Comparison of ENCODE assay signal across 12 cellular contexts in genomic region chr4:129043523-129043922, GRCh38. TPM values are rescaled to one million over a fixed set of nuclear protein-coding genes. Genes with fewer than 3 reads are reported as not detected.
DNase-seq lines count a peak whose midpoint lies in the region; ATAC-seq and TF ChIP-seq lines count a peak whose summit lies in the region.
"Had no signal": no experiment of that assay in that cellular context is flagged by ENCODE, and none has a peak within 500 bp of the region (broad histone marks: within the 10 kb centered on the region; RNA-seq: fewer than 3 reads in every experiment).

No MANE protein-coding gene starts in this region.

- no peak overlapping the region for H2AFZ ChIP-seq in H9 (ENCODE audit: low read length)

- H4K91ac ChIP-seq in H9 (ENCODE audit: insufficient read length, low read depth, low read length) = no peak overlapping the region

- H3K4me1 ChIP-seq in H9 (ENCODE audit: insufficient read depth, low read length) = no peaks in the 10 kb centered on the region; the same call in 1 of the 2 replicates

- no peak overlapping the region for H2AK5ac ChIP-seq in H9 (ENCODE audit: insufficient read length, low read length)

- H3K27ac ChIP-seq in H9 (ENCODE audit: insufficient read length, low read depth, low read length) = no peak overlapping the region

- no peak overlapping the region for H2BK120ac ChIP-seq in H9 (ENCODE audit: low read depth, low read length, poor library complexity, severe bottlenecking)

- H3K23ac ChIP-seq in H9 (ENCODE audit: insufficient read length, low read depth, low read length) = no peak overlapping the region

- no peaks in the 10 kb centered on the region for H3K36me3 Mint-ChIP-seq in H9 (ENCODE audit: insufficient read depth in 1 of 3, low read depth in 3 of 3)
- H3K36me3 Mint-ChIP-seq in immature natural killer cell = peaks cover 0 to 2% (median 0%) of the 10 kb centered on the region in 3 donors
- H3K36me3 Mint-ChIP-seq: natural killer cell had no signal

- H3K27ac Mint-ChIP-seq in H9 (no peak overlapping the region), immature natural killer cell (no peak overlapping the region)
- H3K27ac Mint-ChIP-seq: natural killer cell had no signal

- H3K4ac ChIP-seq in H9 (ENCODE audit: low read depth, low read length) = no peak overlapping the region

- H3K18ac ChIP-seq in H9 (ENCODE audit: insufficient read length, low read depth, low read length) = no peak overlapping the region

- no peak overlapping the region for H3T11ph ChIP-seq in H9 (ENCODE audit: low read length)

- H3K9me3 ChIP-seq in H9 (ENCODE audit: control insufficient read depth, low read depth, low read length) = no peaks in the 10 kb centered on the region

- H3K14ac ChIP-seq in H9 (ENCODE audit: insufficient read depth, low read length) = no peak overlapping the region

- no peak overlapping the region for H3K4me3 Mint-ChIP-seq in H9
- no peak overlapping the region for H3K4me3 Mint-ChIP-seq in immature natural killer cell
- H3K4me3 Mint-ChIP-seq: natural killer cell, T-helper 17 cell had no signal

- no peaks in the 10 kb centered on the region for H3K79me2 ChIP-seq in H9 (ENCODE audit: insufficient read depth, low read length)

- H4K5ac ChIP-seq in H9 (ENCODE audit: insufficient read length, low read depth, low read length) = no peak overlapping the region

- H3K4me2 ChIP-seq in H9 (ENCODE audit: insufficient read depth, insufficient read length, low read length) = no peak overlapping the region

- H4K8ac ChIP-seq in H9 (replicated peaks; ENCODE audit: insufficient read length, low read depth, low read length) = no peak overlapping the region

- ATAC-seq in SK-N-SH treated with all-trans-retinoic acid at 6 μM for 48 hours (peak; percentile 81), GM19463 (IDR thresholded peaks at IDR 0.05; ENCODE audit: unreplicated experiment) (no peak)
- ATAC-seq: natural killer cell, T-helper 17 cell had no signal

- H2BK5ac ChIP-seq in H9 (ENCODE audit: insufficient read length, low read length) = no peak overlapping the region

- no peaks in the 10 kb centered on the region for H4K20me1 ChIP-seq in H9 (ENCODE audit: control insufficient read depth, insufficient read depth, insufficient read length)

- no peak overlapping the region for H3K4me3 ChIP-seq in fibroblast of villous mesenchyme (ENCODE audit: low read depth, low read length)

- no peaks in the 10 kb centered on the region for H3K79me1 ChIP-seq in H9 (ENCODE audit: insufficient read depth, low read depth, low read length, poor library complexity, severe bottlenecking)

- H2BK20ac ChIP-seq in H9 (ENCODE audit: low read depth, low read length, poor library complexity, severe bottlenecking) = no peak overlapping the region

- H3K27me3 ChIP-seq in H9 (ENCODE audit: insufficient read depth, low read length) = no peaks in the 10 kb centered on the region

- peaks cover 0 to 4% of the 10 kb centered on the region in 2 experiments; a peak in 1 of 4 replicates for H3K4me1 Mint-ChIP-seq in H9
- peaks cover 0 to 27% of the 10 kb centered on the region in 2 donors for H3K4me1 Mint-ChIP-seq in immature natural killer cell

- H3K27me3 Mint-ChIP-seq in H9 (ENCODE audit: low read depth) (no peaks in the 10 kb centered on the region), immature natural killer cell (ENCODE audit: low read depth in 3 of 3) (peaks cover 0 to 2% (median 0%) of the 10 kb centered on the region in 3 donors)
- H3K27me3 Mint-ChIP-seq: T-helper 17 cell had no signal

- H2BK15ac ChIP-seq in H9 (ENCODE audit: low read depth, low read length) = no peak overlapping the region

- no peaks in the 10 kb centered on the region for H3K23me2 ChIP-seq in H9 (ENCODE audit: insufficient read length, low read depth, low read length, poor library complexity, severe bottlenecking)

- TF ChIP-seq CTCF in AG09319 (IDR thresholded peaks at IDR 0.05; ENCODE audit: low read depth, low read length) (peak; percentile 51), H9 (conservative IDR thresholded peaks at IDR 0.05) (peak; percentile 34; the same call in 1 of the 3 replicates), fibroblast of villous mesenchyme (IDR thresholded peaks at IDR 0.05; ENCODE audit: insufficient read depth, low read depth, low read length) (peak; percentile 38)

- no peak overlapping the region for H3K9ac ChIP-seq in H9 (ENCODE audit: extremely low read depth, insufficient read length, low read length)

- H2BK12ac ChIP-seq in H9 (ENCODE audit: insufficient read length, low read depth, low read length) = no peak overlapping the region

- H3K9me3 Mint-ChIP-seq in H9 (no peaks in the 10 kb centered on the region; a peak in 1 of 5 replicates), immature natural killer cell (no peaks in the 10 kb centered on the region)
- H3K9me3 Mint-ChIP-seq: natural killer cell had no signal

- DNase-seq in AG09319 (ENCODE audit: extremely low read depth, low read depth) = peak; percentile 19
- DNase-seq in H9 = no peak
- peak; percentile 38 for DNase-seq in fibroblast of villous mesenchyme (ENCODE audit: low read depth)
- no peak for DNase-seq in immature natural killer cell
- no peak for DNase-seq in SKM-1 treated with dmso at 0.1 percent for 144 hours (lab: John Stamatoyannopoulos, UW; ENCODE audit: unreplicated experiment)
- no peak for DNase-seq in NCI-H1694 (lab: John Stamatoyannopoulos, UW)
- DNase-seq: natural killer cell; NCI-H345; stimulated activated naive CD4-positive, alpha-beta T cell; T-helper 17 cell had no signal

- H3K56ac ChIP-seq in H9 (ENCODE audit: insufficient read length, low read depth, low read length) = no peak overlapping the region

TF ChIP-seq in SK-N-SH treated with all-trans-retinoic acid at 6 μM for 48 hours, 23 proteins besides CTCF, POLR2A, EP300 and RAD21:
- no peak for TF ChIP-seq PATZ1 (CRISPR knock-in tag; IDR thresholded peaks at IDR 0.05; ENCODE audit: borderline replicate concordance)
- no peak for TF ChIP-seq ZNF565 (CRISPR knock-in tag; conservative IDR thresholded peaks at IDR 0.05; ENCODE audit: low read depth)
- no peak for TF ChIP-seq ZC3H10 (CRISPR knock-in tag; IDR thresholded peaks at IDR 0.05)
- TF ChIP-seq CREB5 (CRISPR knock-in tag; IDR thresholded peaks at IDR 0.05; ENCODE audit: low read depth) = no peak

RNA-seq across cellular contexts. Expression of gene SCLT1, which starts 49.8 kb away (rescaled TPM):
- total RNA-seq in H9 (2021) (10.5 and 11.3 TPM in 2 replicates), fibroblast of villous mesenchyme (19.3 and 28.1 TPM in 2 replicates)
- polyA plus RNA-seq in immature natural killer cell = 10 to 100 TPM in 2 of 3 donors, 1 to 10 TPM in 1; 8.6 to 26.4 (median 22.9) TPM

RNA-seq across cellular contexts. Expression of gene C4orf33, which starts 52.4 kb away (rescaled TPM):
- total RNA-seq in H9 (2021) (5.8 and 7.4 TPM in 2 replicates), fibroblast of villous mesenchyme (9.7 and 11.2 TPM in 2 replicates)
- polyA plus RNA-seq in immature natural killer cell = 10 to 100 TPM in 2 of 3 donors, 1 to 10 TPM in 1; 9.4 to 22.6 (median 16.7) TPM

Comparison
In these comparisons a context has a peak if more than half of its experiments do, and no peak if none do; other contexts are left out.
1. DNase-seq: peak in AG09319 (single experiment) and fibroblast of villous mesenchyme (single experiment); none in H9 (single experiment), immature natural killer cell (0 of 3), SKM-1 treated with dmso at 0.1 percent for 144 hours (single experiment) and NCI-H1694 (single experiment).
2. Peak in every context shown above with its lines, with median percentiles within 50 percentile points of each other: CTCF ChIP-seq.